ENCODE assay signal across 9 cellular contexts in genomic region chr1:865633-866032, GRCh38. TPM values are rescaled to one million over a fixed set of nuclear protein-coding genes. Genes with fewer than 3 reads are reported as not detected.
DNase-seq lines count a peak whose midpoint lies in the region; ATAC-seq, FAIRE-seq and TF ChIP-seq lines count a peak whose summit lies in the region.
"Not testable (repeated sequence)": the region's sequence is repeated elsewhere in the genome, so short reads cannot be mapped to it uniquely, and the experiment has no call there.
"Had no signal": no experiment of that assay in that cellular context is flagged by ENCODE, and none has a peak within 500 bp of the region (broad histone marks: within the 10 kb centered on the region; RNA-seq: fewer than 3 reads in every experiment).

No MANE protein-coding gene starts in this region.

- H3K4me3 ChIP-seq in GM06990 (replicated peaks; ENCODE audit: low read depth, low read length); heart left ventricle: not testable (repeated sequence)

- DNase-seq in GM06990 (ENCODE audit: extremely low read depth, insufficient read length) = peak; percentile 23
- DNase-seq in GM18507 (ENCODE audit: extremely low spot score, insufficient read length, low read depth) = peak; percentile 3
- DNase-seq in NCI-H526 (lab: John Stamatoyannopoulos, UW) = peak; percentile 31 to 52
- peak in 1 of 5 donors; percentile 56 for DNase-seq in heart left ventricle
- DNase-seq in myocyte (ENCODE audit: low read depth) = peak; percentile 7

- not testable (repeated sequence) for TF ChIP-seq POLR2A in heart left ventricle (IDR thresholded peaks at IDR 0.05)

- H3K9me3 ChIP-seq in heart left ventricle = not testable (repeated sequence)

- ATAC-seq in GM21423 (IDR thresholded peaks at IDR 0.05; ENCODE audit: unreplicated experiment) (peak; percentile 62), HG03342 (IDR thresholded peaks at IDR 0.05; ENCODE audit: unreplicated experiment) (peak; percentile 65), heart left ventricle (peak; percentile 55 to 89 (median 73))

- intact Hi-C loops in heart left ventricle (cut with DNase I) = not testable (repeated sequence)

- H3K4me1 ChIP-seq in heart left ventricle = peaks cover 0 to 22% (median 7%) of the 10 kb centered on the region in 12 donors

- H3K27ac ChIP-seq in heart left ventricle = peak overlapping the region in 8 of 12 donors; percentile 46 to 78 (median 66)

- 26 to 42% (median 38%) methylated on average over 7 to 8 of the region's 8 CpGs for WGBS in heart left ventricle, 4 donors

- not testable (repeated sequence) for TF ChIP-seq CTCF in GM06990 (IDR thresholded peaks at IDR 0.05; ENCODE audit: insufficient read depth, low read length, poor library complexity, severe bottlenecking); heart left ventricle (IDR thresholded peaks at IDR 0.05)

- FAIRE-seq in GM18507 (lab: Jason Lieb, UNC) = peak; percentile 66

- H3K36me3 ChIP-seq in GM06990 (ENCODE audit: control insufficient read depth, insufficient read depth, low read length); heart left ventricle: not testable (repeated sequence)

- not testable (repeated sequence) for H3K27me3 ChIP-seq in GM06990 (replicated peaks; ENCODE audit: control insufficient read depth, insufficient read depth, low read length)
- H3K27me3 ChIP-seq in heart left ventricle = peaks cover 0 to 19% (median 2%) of the 10 kb centered on the region in 9 donors

RNA-seq across cellular contexts. Expression of gene SAMD11, which starts 58.1 kb away (rescaled TPM):
- 1 to 10 TPM in 4 of 9 donors, under 1 TPM in 5; 0.38 to 3.2 (median 0.96) TPM for total RNA-seq in heart left ventricle
- 1 to 10 TPM in 1 of 2 donors, under 1 TPM in 1; 0.54 to 1.3 TPM for polyA plus RNA-seq in heart left ventricle
- 0.86 and 1.4 TPM in 2 replicates for total RNA-seq in myocyte
- polyA plus RNA-seq in myocyte (2012) = 2.5 TPM
- total RNA-seq: CD8-positive, alpha-beta memory T cell; SK-MEL-5 had no signal
